Comparison of ENCODE assay signal across 8 cellular contexts in genomic region chr17:4968916-4969550, GRCh38. TPM values are rescaled to one million over a fixed set of nuclear protein-coding genes. Genes with fewer than 3 reads are reported as not detected.
A peak's percentile ranks its signal among the peaks of the same experiment; 100 is the strongest.
DNase-seq lines count a peak whose midpoint lies in the region; ATAC-seq and TF ChIP-seq lines count a peak whose summit lies in the region.

No MANE protein-coding gene starts in this region.

- H3K27me3 ChIP-seq in BLaER1 treated with 17β-estradiol and CSF1 and Interleukin-3, amounts not matched to agents 10 nM and 100 nM = no peaks in the 10 kb centered on the region
- H3K27me3 ChIP-seq in IMR-90 (ENCODE audit: control insufficient read depth, insufficient read depth, low read length) (no peaks in the 10 kb centered on the region), adipocyte (replicated peaks; ENCODE audit: control insufficient read depth, insufficient read depth, low read length) (no peaks in the 10 kb centered on the region), stomach smooth muscle (ENCODE audit: control insufficient read depth in 1 of 2, insufficient read depth in 2 of 2, low read length in 2 of 2) (no peaks in the 10 kb centered on the region)

- H3K4me1 ChIP-seq in BLaER1 treated with 17β-estradiol and CSF1 and Interleukin-3, amounts not matched to agents 10 nM and 100 nM = peaks cover 35 to 83% (median 52%) of the 10 kb centered on the region in 10 experiments
- H3K4me1 ChIP-seq in IMR-90 (ENCODE audit: control insufficient read depth, insufficient read depth, low read length) = peaks cover 14% of the 10 kb centered on the region
- H3K4me1 ChIP-seq in adipocyte (ENCODE audit: control insufficient read depth, insufficient read depth, low read length) = peaks cover 38% of the 10 kb centered on the region
- peaks cover 43% of the 10 kb centered on the region for H3K4me1 ChIP-seq in stomach smooth muscle (ENCODE audit: control insufficient read depth, insufficient read depth, low read length)

- H4K20me1 ChIP-seq in BLaER1 treated with 17β-estradiol and CSF1 and Interleukin-3, amounts not matched to agents 10 nM and 100 nM = no peaks in the 10 kb centered on the region; a peak in 1 of 22 replicates
- H4K20me1 ChIP-seq in IMR-90 (ENCODE audit: insufficient read depth, low read length) = peaks cover 3% of the 10 kb centered on the region; the same call in 1 of the 2 replicates

- peak overlapping the region; percentile 99 for H4K91ac ChIP-seq in IMR-90 (ENCODE audit: insufficient read depth, low read depth, low read length)

- in situ Hi-C loops in IMR-90 (cut with MboI; ENCODE audit: low sequenced_read_pairs) = no loop called here

- BruUV-seq in IMR-90 (replicated peaks; lab: Mats Ljungman, UMichigan) = no TSS peak

- H3K23ac ChIP-seq in IMR-90 (ENCODE audit: low read depth, low read length) = peak overlapping the region; percentile 88

- H3K9ac ChIP-seq in BLaER1 treated with 17β-estradiol and CSF1 and Interleukin-3, amounts not matched to agents 10 nM and 100 nM = peak overlapping the region; percentile 84 to 92 (median 88)
- H3K9ac ChIP-seq in IMR-90 (ENCODE audit: low read depth, low read length) (peak overlapping the region; percentile 99), adipocyte (ENCODE audit: low read length) (peak overlapping the region; percentile 100), stomach smooth muscle (ENCODE audit: low read length in 2 of 2) (peak overlapping the region; percentile 74 to 79)

- intact Hi-C loops in IMR-90 (cut with micrococcal nuclease) = loop anchor here (5.0 kb wide), 1 partner anchor 62 kb away; no protein-coding TSS in a partner anchor

- peak overlapping the region; percentile 91 to 100 (median 98) for H3K4me2 ChIP-seq in BLaER1 treated with 17β-estradiol and CSF1 and Interleukin-3, amounts not matched to agents 10 nM and 100 nM
- H3K4me2 ChIP-seq in IMR-90 (ENCODE audit: low read depth, low read length) = peak overlapping the region; percentile 54

- peak overlapping the region; percentile 94 for H2BK5ac ChIP-seq in IMR-90 (ENCODE audit: low read depth, low read length, poor library complexity, severe bottlenecking)

- peak overlapping the region; percentile 100 for H2AK9ac ChIP-seq in IMR-90 (replicated peaks; ENCODE audit: low read depth, low read length, poor library complexity)

- peak overlapping the region; percentile 85 for H2BK120ac ChIP-seq in IMR-90 (ENCODE audit: low read depth, low read length)

- DNase-seq in IMR-90 (peak; percentile 95), adipocyte (ENCODE audit: low read depth) (peak; percentile 96), islet precursor cell (peak; percentile 90), middle frontal gyrus (ENCODE audit: extremely low spot score, low spot score) (no peak), OCI-M2 (lab: John Stamatoyannopoulos, UW; ENCODE audit: unreplicated experiment) (no peak)

- peak overlapping the region; percentile 57 to 79 (median 70) for H3K4me3 ChIP-seq in BLaER1 treated with 17β-estradiol and CSF1 and Interleukin-3, amounts not matched to agents 10 nM and 100 nM
- H3K4me3 ChIP-seq in IMR-90 (ENCODE audit: insufficient read depth, low read depth, low read length) (peak overlapping the region; percentile 39), adipocyte (ENCODE audit: low read length) (peak overlapping the region; percentile 89), stomach smooth muscle (ENCODE audit: low read length in 2 of 2) (peak overlapping the region; percentile 72 to 96)

- 27% methylated on average over 4 of the region's 20 CpGs; no CpG with 5 or more reads in 1 of the 2 experiments for WGBS in IMR-90 (ENCODE audit: extremely low coverage in 2 of 2, insufficient read length in 1 of 2), 2 experiments

- peak overlapping the region; percentile 77 to 93 (median 90) for H3K27ac ChIP-seq in BLaER1 treated with 17β-estradiol and CSF1 and Interleukin-3, amounts not matched to agents 10 nM and 100 nM
- H3K27ac ChIP-seq in IMR-90 (ENCODE audit: insufficient read depth, low read length) (peak overlapping the region; percentile 79), stomach smooth muscle (ENCODE audit: low read length) (peak overlapping the region; percentile 96)

- H3K18ac ChIP-seq in IMR-90 (ENCODE audit: low read depth, low read length) = peak overlapping the region; percentile 87

- H2BK15ac ChIP-seq in IMR-90 (ENCODE audit: low read depth, low read length) = peak overlapping the region; percentile 67; the same call in 2 of the 3 replicates

- peak overlapping the region; percentile 100 for H3K4ac ChIP-seq in IMR-90 (ENCODE audit: low read depth, low read length)

- H3K9me3 ChIP-seq in BLaER1 treated with 17β-estradiol and CSF1 and Interleukin-3, amounts not matched to agents 10 nM and 100 nM (replicated peaks in 1 of 11) = no peaks in the 10 kb centered on the region
- H3K9me3 ChIP-seq in IMR-90 (ENCODE audit: control insufficient read depth, insufficient read depth, low read length) (no peaks in the 10 kb centered on the region), adipocyte (ENCODE audit: control insufficient read depth, low read length) (no peaks in the 10 kb centered on the region), stomach smooth muscle (ENCODE audit: control insufficient read depth in 2 of 2, low read length in 2 of 2) (no peaks in the 10 kb centered on the region)

- CTCF ChIA-PET in IMR-90 (lab: Yijun Ruan, JAX) = no interaction called here

- peak overlapping the region; percentile 100 for H2AK5ac ChIP-seq in IMR-90 (ENCODE audit: low read depth, low read length)

- POLR2A ChIA-PET in IMR-90 (lab: Charles Lee; ENCODE audit: unreplicated experiment) = interaction anchor here (1.4 kb wide), 1 partner anchor 10 kb away, joined by 4 read pairs; no protein-coding TSS in a partner anchor

- peaks cover 21% of the 10 kb centered on the region for H3K9me1 ChIP-seq in IMR-90 (ENCODE audit: insufficient read depth, low read length)

- H3K56ac ChIP-seq in IMR-90 (ENCODE audit: extremely low read depth, insufficient read depth, low read length) = peak overlapping the region; percentile 99

- peaks cover 18 to 66% of the 10 kb centered on the region in 2 experiments for H3K79me1 ChIP-seq in IMR-90 (ENCODE audit: low read depth in 1 of 2, low read length in 2 of 2)

- H2AFZ ChIP-seq in IMR-90 (replicated peaks; ENCODE audit: low read length, poor library complexity) = peak overlapping the region; percentile 91

- dilution Hi-C loops in IMR-90 (cut with HindIII; ENCODE audit: low sequenced_read_pairs, unreplicated experiment) = no loop called here

- H2BK20ac ChIP-seq in IMR-90 (ENCODE audit: low read depth, low read length) = peak overlapping the region; percentile 71

- H3K36me3 ChIP-seq in BLaER1 treated with 17β-estradiol and CSF1 and Interleukin-3, amounts not matched to agents 10 nM and 100 nM = peaks cover 41 to 71% (median 57%) of the 10 kb centered on the region in 11 experiments
- peaks cover 26% of the 10 kb centered on the region for H3K36me3 ChIP-seq in IMR-90 (ENCODE audit: control insufficient read depth, insufficient read depth, low read length)
- peaks cover 32% of the 10 kb centered on the region for H3K36me3 ChIP-seq in adipocyte (ENCODE audit: control insufficient read depth, insufficient read depth, low read length, severe bottlenecking)
- H3K36me3 ChIP-seq in stomach smooth muscle (ENCODE audit: control insufficient read depth in 2 of 2, insufficient read depth in 2 of 2, low read length in 2 of 2) = peaks cover 18 to 28% of the 10 kb centered on the region in 2 donors

- TF ChIP-seq POLR2A in IMR-90 (IDR thresholded peaks at IDR 0.05; ENCODE audit: low read depth, low read length) = peak; percentile 77

- no peak for TF ChIP-seq RAD21 in IMR-90 (IDR thresholded peaks at IDR 0.05; ENCODE audit: low read length)

- peak overlapping the region; percentile 56 for H4K5ac ChIP-seq in IMR-90 (ENCODE audit: low read depth, low read length)

- peak; percentile 2 for ATAC-seq in IMR-90 (ENCODE audit: low read depth)
- no peak for ATAC-seq in HG03175 (IDR thresholded peaks at IDR 0.05; ENCODE audit: unreplicated experiment)

- peak overlapping the region; percentile 83 for H3K14ac ChIP-seq in IMR-90 (replicated peaks; ENCODE audit: low read depth, low read length)

- no peak for TF ChIP-seq CTCF in IMR-90 (conservative IDR thresholded peaks at IDR 0.05; ENCODE audit: low read depth, low read length)

- peak overlapping the region; percentile 96 to 97 for H4K8ac ChIP-seq in IMR-90 (ENCODE audit: low read depth in 2 of 2, low read length in 2 of 2)

TF ChIP-seq in IMR-90, 13 proteins besides CTCF, POLR2A, EP300 and RAD21 (continues in another document):
- TF ChIP-seq, protein P1, sequence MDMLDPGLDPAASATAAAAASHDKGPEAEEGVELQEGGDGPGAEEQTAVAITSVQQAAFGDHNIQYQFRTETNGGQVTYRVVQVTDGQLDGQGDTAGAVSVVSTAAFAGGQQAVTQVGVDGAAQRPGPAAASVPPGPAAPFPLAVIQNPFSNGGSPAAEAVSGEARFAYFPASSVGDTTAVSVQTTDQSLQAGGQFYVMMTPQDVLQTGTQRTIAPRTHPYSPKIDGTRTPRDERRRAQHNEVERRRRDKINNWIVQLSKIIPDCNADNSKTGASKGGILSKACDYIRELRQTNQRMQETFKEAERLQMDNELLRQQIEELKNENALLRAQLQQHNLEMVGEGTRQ (IDR thresholded peaks at IDR 0.05; ENCODE audit: low read depth, low read length) = 0 out of 2 replicates have a peak, but pooled peaks have one; percentile 5
- TF ChIP-seq FOS (IDR thresholded peaks at IDR 0.05; ENCODE audit: low read depth, low read length) = peak; percentile 89
- TF ChIP-seq SMC3 (IDR thresholded peaks at IDR 0.05; ENCODE audit: low read depth, low read length) = no peak
- TF ChIP-seq MAFK (IDR thresholded peaks at IDR 0.05; ENCODE audit: low read depth, low read length) = no peak

RNA-seq across cellular contexts. Expression of gene SPAG7, which starts 1.4 kb away (rescaled TPM):
- 50.2 and 52.2 TPM in 2 replicates for total RNA-seq in IMR-90 (2012; rRNA removed)
- 108 and 115 TPM in 2 replicates for polyA plus RNA-seq in IMR-90 (2012; rRNA removed)
- polyA plus RNA-seq in IMR-90 (2012; cell fraction: cytosol; rRNA removed) = 71.1 and 79.9 TPM in 2 replicates
- polyA plus RNA-seq in IMR-90 (2012; cell fraction: nucleus; rRNA removed; ENCODE audit: low replicate concordance) = 353 and 581 TPM in 2 replicates

RNA-seq across cellular contexts. Expression of gene ENO3, which starts 18.1 kb away (rescaled TPM):
- total RNA-seq in IMR-90 (2012; rRNA removed) = 1.4 TPM in 2 replicates
- 4.2 and 5.1 TPM in 2 replicates for polyA plus RNA-seq in IMR-90 (2012; rRNA removed)
- polyA plus RNA-seq in IMR-90 (2012; cell fraction: cytosol; rRNA removed) = 1.6 and 2.8 TPM in 2 replicates
- polyA plus RNA-seq in IMR-90 (2012; cell fraction: nucleus; rRNA removed; ENCODE audit: low replicate concordance) = 52.7 and 54.4 TPM in 2 replicates

RNA-seq across cellular contexts. Expression of gene CAMTA2, which starts 18.4 kb away (rescaled TPM):
- total RNA-seq in IMR-90 (2012; rRNA removed) = 1.4 TPM in 2 replicates
- 54.7 and 59.7 TPM in 2 replicates for polyA plus RNA-seq in IMR-90 (2012; rRNA removed)
- polyA plus RNA-seq in IMR-90 (2012; cell fraction: cytosol; rRNA removed) = 37.1 and 49.2 TPM in 2 replicates
- 375 and 891 TPM in 2 replicates for polyA plus RNA-seq in IMR-90 (2012; cell fraction: nucleus; rRNA removed; ENCODE audit: low replicate concordance)

RNA-seq across cellular contexts. Expression of gene PFN1, which starts 20.7 kb away (rescaled TPM):
- 348 and 432 TPM in 2 replicates for total RNA-seq in IMR-90 (2012; rRNA removed)
- 1,671 and 2,152 TPM in 2 replicates for polyA plus RNA-seq in IMR-90 (2012; rRNA removed)
- polyA plus RNA-seq in IMR-90 (2012; cell fraction: cytosol; rRNA removed) = 2,723 and 2,770 TPM in 2 replicates
- 690 and 857 TPM in 2 replicates for polyA plus RNA-seq in IMR-90 (2012; cell fraction: nucleus; rRNA removed; ENCODE audit: low replicate concordance)

RNA-seq across cellular contexts. Expression of gene INCA1, which starts 28.3 kb away (rescaled TPM):
- total RNA-seq in IMR-90 (2012; rRNA removed) = under 0.01 and 0.18 TPM in 2 replicates
- 0.51 and 0.92 TPM in 2 replicates for polyA plus RNA-seq in IMR-90 (2012; rRNA removed)
- polyA plus RNA-seq in IMR-90 (2012; cell fraction: cytosol; rRNA removed) = 0.28 and 0.42 TPM in 2 replicates
- 2.3 and 2.8 TPM in 2 replicates for polyA plus RNA-seq in IMR-90 (2012; cell fraction: nucleus; rRNA removed; ENCODE audit: low replicate concordance)

Comparison
In these comparisons a context has a peak if more than half of its experiments do, and no peak if none do; other contexts are left out.
1. H3K4me3 ChIP-seq: peak in every context shown above with its lines; median percentile 89 in adipocyte; 84 in stomach smooth muscle; 70 in BLaER1 treated with 17β-estradiol and CSF1 and Interleukin-3, amounts not matched to agents 10 nM and 100 nM; 39 in IMR-90.
2. DNase-seq: peak in IMR-90 (single experiment), adipocyte (single experiment) and islet precursor cell (single experiment); none in middle frontal gyrus (single experiment) and OCI-M2 (single experiment).
3. Peak in every context shown above with its lines, with median percentiles within 50 percentile points of each other: H3K27ac ChIP-seq and H3K9ac ChIP-seq.